ENCODE assay signal across 21 cellular contexts in genomic region chr17:32987868-32988267, GRCh38. TPM values are rescaled to one million over a fixed set of nuclear protein-coding genes. Genes with fewer than 3 reads are reported as not detected.
"Had no signal": no experiment of that assay in that cellular context is flagged by ENCODE, and none has a peak within 500 bp of the region (broad histone marks: within the 10 kb centered on the region; RNA-seq: fewer than 3 reads in every experiment).

No MANE protein-coding gene starts in this region.

RNA-seq across cellular contexts. Expression of gene SPACA3, which starts 3.8 kb away (rescaled TPM):
- total RNA-seq: natural killer cell; natural killer cell treated with Interleukin-12 subunit alpha and Interleukin-12 subunit beta and Interleukin-15 and Interleukin-18, amount 100 ng/mL, for 72 hours; neural crest cell; occipital lobe; omental fat pad; osteoblast; osteocyte; ovary; posterior vena cava; progenitor cell of endocrine pancreas; psoas muscle; pulmonary artery endothelial cell; renal cortical epithelial cell; right atrium auricular region; right cardiac atrium; right lobe of liver; sigmoid colon; skeletal muscle tissue; smooth muscle cell; spleen had no signal
- polyA plus RNA-seq: neural cell, ovary, psoas muscle, right cardiac atrium, sigmoid colon, smooth muscle cell, spleen had no signal

RNA-seq across cellular contexts. Expression of gene TMEM98, which starts 59.9 kb away (rescaled TPM):
- total RNA-seq: natural killer cell had no signal
